ENCODE assay signal across 23 cellular contexts in genomic region chr9:69476797-69477196, GRCh38.
A peak's percentile ranks its signal among the peaks of the same experiment; 100 is the strongest.
DNase-seq lines count a peak whose midpoint lies in the region; FAIRE-seq and TF ChIP-seq lines count a peak whose summit lies in the region.
"Had no signal": no experiment of that assay in that cellular context is flagged by ENCODE, and none has a peak within 500 bp of the region (broad histone marks: within the 10 kb centered on the region; RNA-seq: fewer than 3 reads in every experiment).

No MANE protein-coding gene starts in this region.

- intact Hi-C loops in PC-9 (cut with micrococcal nuclease; ENCODE audit: unreplicated experiment): no loop called here

- H3K4me1 ChIP-seq in PC-9 (replicated peaks; ENCODE audit: insufficient read depth) (no peaks in the 10 kb centered on the region), keratinocyte (ENCODE audit: control insufficient read depth, extremely low read depth, insufficient read depth, low read length) (peaks cover 4% of the 10 kb centered on the region)

- no peak overlapping the region for H3K27ac Mint-ChIP-seq in progenitor cell of endocrine pancreas
- H3K27ac Mint-ChIP-seq: B cell had no signal

- H3K27me3 Mint-ChIP-seq in progenitor cell of endocrine pancreas: no peaks in the 10 kb centered on the region

- H4K20me1 ChIP-seq in PC-9 (ENCODE audit: insufficient read depth) (no peaks in the 10 kb centered on the region), keratinocyte (ENCODE audit: control insufficient read depth, extremely low read depth, insufficient read depth, low read length) (no peaks in the 10 kb centered on the region)

- no peaks in the 10 kb centered on the region for H3K36me3 Mint-ChIP-seq in progenitor cell of endocrine pancreas (ENCODE audit: insufficient read depth)

- H2AFZ ChIP-seq in PC-9: 0 out of 2 replicates have a peak overlapping the region, but pooled peaks have one; percentile 55
- no peak overlapping the region for H2AFZ ChIP-seq in keratinocyte (ENCODE audit: control insufficient read depth, low read length)

- no peaks in the 10 kb centered on the region for H3K36me3 ChIP-seq in PC-9 (ENCODE audit: low read depth)
- no peaks in the 10 kb centered on the region for H3K36me3 ChIP-seq in keratinocyte (ENCODE audit: control insufficient read depth in 2 of 2, extremely low read depth in 1 of 2, insufficient read depth in 2 of 2, low read length in 2 of 2)
- H3K36me3 ChIP-seq: MG63, ovary had no signal

- no peaks in the 10 kb centered on the region for H3K79me2 ChIP-seq in PC-9 (ENCODE audit: low read depth)
- H3K79me2 ChIP-seq in keratinocyte (ENCODE audit: control insufficient read depth, insufficient read depth, low read length): no peaks in the 10 kb centered on the region

- H3K4me3 ChIP-seq in PC-9 (no peak overlapping the region), keratinocyte (ENCODE audit: control insufficient read depth in 2 of 3, extremely low read depth in 1 of 3, insufficient read depth in 2 of 3, low read depth in 1 of 3, low read length in 3 of 3) (no peak overlapping the region)
- H3K4me3 ChIP-seq: dorsolateral prefrontal cortex, lung, MG63, ovary had no signal

- peak; percentile 24 for DNase-seq in NCI-H345 (lab: John Stamatoyannopoulos, UW)
- DNase-seq in NCI-H345 treated with DMSO at 0.1 percent for 48 hours (lab: John Stamatoyannopoulos, UW; ENCODE audit: unreplicated experiment): no peak
- DNase-seq in ELF-1 (ENCODE audit: low read depth, low spot score): peak; percentile 23
- DNase-seq in PC-9: no peak
- DNase-seq in keratinocyte (ENCODE audit: low read depth, low spot score): no peak
- no peak for DNase-seq in progenitor cell of endocrine pancreas (ENCODE audit: low spot score, unreplicated experiment)
- DNase-seq in COR-L47 (lab: John Stamatoyannopoulos, UW): no peak
- no peak for DNase-seq in RCC 7860 (ENCODE audit: low spot score)
- DNase-seq: activated CD8-positive, alpha-beta memory T cell treated with anti-CD3 and anti-CD28 coated beads, Interleukin-2, amount 50 U/mL, for 4 hours; anterior cingulate cortex; caudate nucleus; dorsolateral prefrontal cortex; GDM1; kidney; MG63; NCI-H446; ovary; right cardiac atrium; stimulated activated CD8-positive, alpha-beta memory T cell treated with anti-CD3 and anti-CD28 coated beads, Interleukin-4, amount 100 ng/mL, for 48 hours; substantia nigra had no signal

- CTCF ChIA-PET in PC-9 (lab: Charles Lee): interaction anchor here (0.7 to 0.8 kb wide), 2 partner anchors 49 to 466 kb away, joined by 3 to 4 read pairs; no protein-coding TSS in a partner anchor

- TF ChIP-seq CTCF in PC-9 (conservative IDR thresholded peaks at IDR 0.05) (no peak), keratinocyte (optimal IDR thresholded peaks at IDR 0.05 in 1 of 3, IDR thresholded peaks at IDR 0.05 in 1 of 3, conservative IDR thresholded peaks at IDR 0.05 in 1 of 3; ENCODE audit: extremely low read depth in 1 of 3, insufficient read depth in 2 of 3, low read length in 3 of 3) (no peak), progenitor cell of endocrine pancreas (IDR thresholded peaks at IDR 0.05; ENCODE audit: unreplicated experiment) (no peak)

- H3K4me2 ChIP-seq in PC-9: no peak overlapping the region
- peak overlapping the region; percentile 22 for H3K4me2 ChIP-seq in keratinocyte (ENCODE audit: control insufficient read depth, extremely low read depth, insufficient read depth, low read depth, low read length)

- H3K4me3 Mint-ChIP-seq in progenitor cell of endocrine pancreas (ENCODE audit: low read depth): no peak overlapping the region
- H3K4me3 Mint-ChIP-seq: B cell had no signal

- no peaks in the 10 kb centered on the region for H3F3A ChIP-seq in PC-9 (ENCODE audit: insufficient read depth, low read depth)

- H3K27me3 ChIP-seq in PC-9 (ENCODE audit: insufficient read depth, low read depth) (no peaks in the 10 kb centered on the region), keratinocyte (ENCODE audit: control insufficient read depth, extremely low read depth, insufficient read depth, low read length) (no peaks in the 10 kb centered on the region)
- H3K27me3 ChIP-seq: dorsolateral prefrontal cortex, MG63, ovary had no signal

- peaks cover 1% of the 10 kb centered on the region for H3K4me1 Mint-ChIP-seq in progenitor cell of endocrine pancreas (ENCODE audit: low read depth)
- H3K4me1 Mint-ChIP-seq: B cell had no signal

- H3K9me3 ChIP-seq in PC-9 (ENCODE audit: insufficient read depth, low read depth) (no peaks in the 10 kb centered on the region), keratinocyte (ENCODE audit: control insufficient read depth, low read depth, low read length) (no peaks in the 10 kb centered on the region)
- H3K9me3 ChIP-seq: MG63, ovary had no signal

- POLR2A ChIA-PET in PC-9 (lab: Charles Lee; ENCODE audit: unreplicated experiment): no interaction called here

- no peaks in the 10 kb centered on the region for H3K9me3 Mint-ChIP-seq in progenitor cell of endocrine pancreas (ENCODE audit: low read depth)

- H3K9ac ChIP-seq in keratinocyte (ENCODE audit: control insufficient read depth, extremely low read depth, insufficient read depth, low read length): no peak overlapping the region

- no TSS peak for BruUV-seq in PC-9 (replicated peaks; lab: Mats Ljungman, UMichigan)

- FAIRE-seq in keratinocyte (lab: Jason Lieb, UNC) (no peak), RCC 7860 (lab: Jason Lieb, UNC) (no peak)
- FAIRE-seq: kidney had no signal

- H3K27ac ChIP-seq in PC-9 (no peak overlapping the region), keratinocyte (ENCODE audit: control insufficient read depth, insufficient read depth, low read length) (peak overlapping the region; percentile 56)
- H3K27ac ChIP-seq: dorsolateral prefrontal cortex, epithelial cell of prostate, ovary had no signal

- H3K9me2 ChIP-seq in PC-9 (ENCODE audit: insufficient read depth): no peaks in the 10 kb centered on the region

- H3K9me1 ChIP-seq in keratinocyte (ENCODE audit: control insufficient read depth, extremely low read depth, insufficient read depth, low read length): no peaks in the 10 kb centered on the region

- dilution Hi-C loops in keratinocyte (cut with MboI; ENCODE audit: extremely low pct_ligation_motif_present, low sequenced_read_pairs): no loop called here

Comparison
In these comparisons a context has a peak if more than half of its experiments do, and no peak if none do; other contexts are left out.
1. DNase-seq: peak in NCI-H345 (single experiment) and ELF-1 (single experiment); none in NCI-H345 treated with DMSO at 0.1 percent for 48 hours (single experiment), PC-9 (0 of 2), keratinocyte (single experiment), progenitor cell of endocrine pancreas (single experiment), COR-L47 (single experiment) and RCC 7860 (single experiment).